ENCODE assay signal across 14 cellular contexts in genomic region chr15:101013151-101013550, GRCh38.
A peak's percentile ranks its signal among the peaks of the same experiment; 100 is the strongest.
DNase-seq lines count a peak whose midpoint lies in the region; ATAC-seq and TF ChIP-seq lines count a peak whose summit lies in the region.
"Had no signal": no experiment of that assay in that cellular context is flagged by ENCODE, and none has a peak within 500 bp of the region (broad histone marks: within the 10 kb centered on the region; RNA-seq: fewer than 3 reads in every experiment).

No MANE protein-coding gene starts in this region.

- H3K4me3 Mint-ChIP-seq in natural killer cell treated with Interleukin-12 subunit alpha and Interleukin-12 subunit beta and Interleukin-15 and Interleukin-18, amount 100 ng/mL, for 72 hours: no peak overlapping the region
- no peak overlapping the region for H3K4me3 Mint-ChIP-seq in natural killer cell
- no peak overlapping the region for H3K4me3 Mint-ChIP-seq in neural crest cell
- no peak overlapping the region for H3K4me3 Mint-ChIP-seq in type B pancreatic cell
- H3K4me3 Mint-ChIP-seq: CD4-positive, alpha-beta T cell had no signal

- H3K27me3 Mint-ChIP-seq in natural killer cell treated with Interleukin-12 subunit alpha and Interleukin-12 subunit beta and Interleukin-15 and Interleukin-18, amount 100 ng/mL, for 72 hours: no peaks in the 10 kb centered on the region
- no peaks in the 10 kb centered on the region for H3K27me3 Mint-ChIP-seq in natural killer cell (ENCODE audit: low read depth in 2 of 2)
- H3K27me3 Mint-ChIP-seq in neural crest cell (ENCODE audit: low read depth): peaks cover 2% of the 10 kb centered on the region
- peaks cover 2% of the 10 kb centered on the region for H3K27me3 Mint-ChIP-seq in type B pancreatic cell

- no peak overlapping the region for H3K27ac Mint-ChIP-seq in natural killer cell treated with Interleukin-12 subunit alpha and Interleukin-12 subunit beta and Interleukin-15 and Interleukin-18, amount 100 ng/mL, for 72 hours
- no peak overlapping the region for H3K27ac Mint-ChIP-seq in natural killer cell
- peak overlapping the region; percentile 50 for H3K27ac Mint-ChIP-seq in neural crest cell (ENCODE audit: unreplicated experiment)
- no peak overlapping the region for H3K27ac Mint-ChIP-seq in type B pancreatic cell
- H3K27ac Mint-ChIP-seq: CD4-positive, alpha-beta T cell had no signal

- TF ChIP-seq CTCF in natural killer cell (IDR thresholded peaks at IDR 0.05) (no peak), neural crest cell (conservative IDR thresholded peaks at IDR 0.05) (no peak), type B pancreatic cell (conservative IDR thresholded peaks at IDR 0.05) (no peak), brain microvascular endothelial cell (IDR thresholded peaks at IDR 0.05; ENCODE audit: low read depth, low read length, missing control alignments) (no peak)

- in situ Hi-C loops in brain microvascular endothelial cell (cut with HindIII; ENCODE audit: low pct_ligation_motif_present, low sequenced_read_pairs): no loop called here

- no peak for ATAC-seq in natural killer cell treated with Interleukin-12 subunit alpha and Interleukin-12 subunit beta and Interleukin-15 and Interleukin-18, amount 100 ng/mL, for 72 hours
- ATAC-seq in natural killer cell (no peak), GM19351 (IDR thresholded peaks at IDR 0.05; ENCODE audit: unreplicated experiment) (no peak)

- H3K36me3 Mint-ChIP-seq in natural killer cell treated with Interleukin-12 subunit alpha and Interleukin-12 subunit beta and Interleukin-15 and Interleukin-18, amount 100 ng/mL, for 72 hours: no peaks in the 10 kb centered on the region
- H3K36me3 Mint-ChIP-seq in natural killer cell (no peaks in the 10 kb centered on the region), neural crest cell (ENCODE audit: low read depth) (no peaks in the 10 kb centered on the region), type B pancreatic cell (no peaks in the 10 kb centered on the region)

- H3K9me3 Mint-ChIP-seq in natural killer cell treated with Interleukin-12 subunit alpha and Interleukin-12 subunit beta and Interleukin-15 and Interleukin-18, amount 100 ng/mL, for 72 hours: no peaks in the 10 kb centered on the region
- H3K9me3 Mint-ChIP-seq in natural killer cell: no peaks in the 10 kb centered on the region
- no peaks in the 10 kb centered on the region for H3K9me3 Mint-ChIP-seq in neural crest cell
- no peaks in the 10 kb centered on the region for H3K9me3 Mint-ChIP-seq in type B pancreatic cell
- H3K9me3 Mint-ChIP-seq: CD4-positive, alpha-beta T cell had no signal

- H3K4me1 Mint-ChIP-seq in natural killer cell treated with Interleukin-12 subunit alpha and Interleukin-12 subunit beta and Interleukin-15 and Interleukin-18, amount 100 ng/mL, for 72 hours (ENCODE audit: low read depth in 2 of 2): peaks cover 0 to 8% of the 10 kb centered on the region in 2 donors
- H3K4me1 Mint-ChIP-seq in natural killer cell: peaks cover 6 to 7% of the 10 kb centered on the region in 2 donors
- peaks cover 40% of the 10 kb centered on the region for H3K4me1 Mint-ChIP-seq in neural crest cell
- H3K4me1 Mint-ChIP-seq in type B pancreatic cell (ENCODE audit: unreplicated experiment): peaks cover 25% of the 10 kb centered on the region

- no peaks in the 10 kb centered on the region for H3K27me3 ChIP-seq in brain microvascular endothelial cell (replicated peaks)

- no peaks in the 10 kb centered on the region for H3K36me3 ChIP-seq in brain microvascular endothelial cell (replicated peaks)

- peak; percentile 52 for DNase-seq in natural killer cell treated with Interleukin-12 subunit alpha and Interleukin-12 subunit beta and Interleukin-15 and Interleukin-18, amount 100 ng/mL, for 72 hours (ENCODE audit: low spot score)
- DNase-seq in natural killer cell (no peak), islet precursor cell (peak; percentile 41), neural crest cell (ENCODE audit: low read depth, low spot score) (no peak), type B pancreatic cell (ENCODE audit: extremely low spot score, unreplicated experiment) (peak; percentile 60), DMS153 treated with DMSO at 0.1 percent for 48 hours (lab: John Stamatoyannopoulos, UW; ENCODE audit: unreplicated experiment) (no peak), brain microvascular endothelial cell (no peak)
- DNase-seq: ACHN; Calu3; CD4-positive, alpha-beta T cell; DMS79; KBM-7; NK-92 treated with Interleukin-12 subunit alpha and Interleukin-12 subunit beta, amount 100 ng/mL, for 24 hours had no signal

- intact Hi-C loops in natural killer cell (cut with micrococcal nuclease): no loop called here

- no peak overlapping the region for H3K4me3 ChIP-seq in brain microvascular endothelial cell (ENCODE audit: low read depth, low read length)

- no peak overlapping the region for H3K27ac ChIP-seq in brain microvascular endothelial cell

Comparison
In these comparisons a context has a peak if more than half of its experiments do, and no peak if none do; other contexts are left out.
1. DNase-seq: peak in natural killer cell treated with Interleukin-12 subunit alpha and Interleukin-12 subunit beta and Interleukin-15 and Interleukin-18, amount 100 ng/mL, for 72 hours (single experiment), islet precursor cell (single experiment) and type B pancreatic cell (single experiment); none in natural killer cell (single experiment), neural crest cell (single experiment), DMS153 treated with DMSO at 0.1 percent for 48 hours (single experiment) and brain microvascular endothelial cell (single experiment).